ENCODE assay signal across 9 cellular contexts in genomic region chr12:553216-554000, GRCh38.
DNase-seq lines count a peak whose midpoint lies in the region; ATAC-seq and TF ChIP-seq lines count a peak whose summit lies in the region.
"Had no signal": no experiment of that assay in that cellular context is flagged by ENCODE, and none has a peak within 500 bp of the region (broad histone marks: within the 10 kb centered on the region; RNA-seq: fewer than 3 reads in every experiment).

No MANE protein-coding gene starts in this region.

- peak; percentile 69 for ATAC-seq in HG02885 (IDR thresholded peaks at IDR 0.05; ENCODE audit: poor library complexity, unreplicated experiment)
- ATAC-seq in natural killer cell: peak in 2 of 3 donors; percentile 26 to 88
- ATAC-seq in GM18867 (IDR thresholded peaks at IDR 0.05; ENCODE audit: unreplicated experiment): no peak
- ATAC-seq in GM18870 (IDR thresholded peaks at IDR 0.05; ENCODE audit: unreplicated experiment): no peak

- intact Hi-C loops in activated T-helper 2 cell treated with anti-CD3 and anti-CD28 coated beads, Interferon-gamma antibody, Interleukin-2, Interleukin-4, amounts not matched to agents 10 μg/mL and 5 μg/mL and 100 μg/mL, durations not matched to agents 14 hours and 24 hours and 36 hours (cut with micrococcal nuclease): loop anchor here (1.0 kb wide), 1 partner anchor 9 kb away; no protein-coding TSS in a partner anchor
- intact Hi-C loops in natural killer cell (cut with micrococcal nuclease): no loop called here

- no peaks in the 10 kb centered on the region for H3K9me3 Mint-ChIP-seq in activated T-helper 2 cell treated with anti-CD3 and anti-CD28 coated beads, Interferon-gamma antibody, Interleukin-2, Interleukin-4, amounts not matched to agents 10 μg/mL and 5 μg/mL and 100 μg/mL, durations not matched to agents 14 hours and 24 hours and 36 hours
- no peaks in the 10 kb centered on the region for H3K9me3 Mint-ChIP-seq in natural killer cell

- peaks cover 36% of the 10 kb centered on the region for H3K36me3 Mint-ChIP-seq in activated T-helper 2 cell treated with anti-CD3 and anti-CD28 coated beads, Interferon-gamma antibody, Interleukin-2, Interleukin-4, amounts not matched to agents 10 μg/mL and 5 μg/mL and 100 μg/mL, durations not matched to agents 14 hours and 24 hours and 36 hours (ENCODE audit: low read depth)
- no peaks in the 10 kb centered on the region for H3K36me3 Mint-ChIP-seq in natural killer cell

- H3K4me3 Mint-ChIP-seq in activated T-helper 2 cell treated with anti-CD3 and anti-CD28 coated beads, Interferon-gamma antibody, Interleukin-2, Interleukin-4, amounts not matched to agents 10 μg/mL and 5 μg/mL and 100 μg/mL, durations not matched to agents 14 hours and 24 hours and 36 hours (ENCODE audit: low read depth): peak overlapping the region; percentile 93
- H3K4me3 Mint-ChIP-seq in natural killer cell: no peak overlapping the region

- H3K4me1 Mint-ChIP-seq in activated T-helper 2 cell treated with anti-CD3 and anti-CD28 coated beads, Interferon-gamma antibody, Interleukin-2, Interleukin-4, amounts not matched to agents 10 μg/mL and 5 μg/mL and 100 μg/mL, durations not matched to agents 14 hours and 24 hours and 36 hours (ENCODE audit: low read depth): peaks cover 46% of the 10 kb centered on the region
- peaks cover 13 to 66% of the 10 kb centered on the region in 2 donors for H3K4me1 Mint-ChIP-seq in natural killer cell

- DNase-seq in GDM1 (lab: John Stamatoyannopoulos, UW) (peak; percentile 33), natural killer cell (peak; percentile 51), COR-L47 (lab: John Stamatoyannopoulos, UW) (no peak), DMS 273 (lab: John Stamatoyannopoulos, UW; ENCODE audit: unreplicated experiment) (no peak)
- DNase-seq in activated T-helper 2 cell treated with anti-CD3 and anti-CD28 coated beads, Interferon-gamma antibody, Interleukin-2, Interleukin-4, amounts not matched to agents 10 μg/mL and 5 μg/mL and 100 μg/mL, durations not matched to agents 14 hours and 24 hours and 36 hours (ENCODE audit: low spot score): peak; percentile 69
- DNase-seq: effector CD4-positive, alpha-beta T cell had no signal

- H3K27me3 Mint-ChIP-seq in activated T-helper 2 cell treated with anti-CD3 and anti-CD28 coated beads, Interferon-gamma antibody, Interleukin-2, Interleukin-4, amounts not matched to agents 10 μg/mL and 5 μg/mL and 100 μg/mL, durations not matched to agents 14 hours and 24 hours and 36 hours (ENCODE audit: low read depth): no peaks in the 10 kb centered on the region
- H3K27me3 Mint-ChIP-seq in natural killer cell (ENCODE audit: low read depth in 2 of 2): no peaks in the 10 kb centered on the region

- H3K27ac Mint-ChIP-seq in activated T-helper 2 cell treated with anti-CD3 and anti-CD28 coated beads, Interferon-gamma antibody, Interleukin-2, Interleukin-4, amounts not matched to agents 10 μg/mL and 5 μg/mL and 100 μg/mL, durations not matched to agents 14 hours and 24 hours and 36 hours: peak overlapping the region; percentile 92
- peak overlapping the region in 1 of 2 donors; percentile 95 for H3K27ac Mint-ChIP-seq in natural killer cell

- no peak for TF ChIP-seq CTCF in natural killer cell (IDR thresholded peaks at IDR 0.05)

Comparison
In these comparisons a context has a peak if more than half of its experiments do, and no peak if none do; other contexts are left out.
1. DNase-seq: peak in GDM1 (single experiment), activated T-helper 2 cell treated with anti-CD3 and anti-CD28 coated beads, Interferon-gamma antibody, Interleukin-2, Interleukin-4, amounts not matched to agents 10 μg/mL and 5 μg/mL and 100 μg/mL, durations not matched to agents 14 hours and 24 hours and 36 hours (single experiment) and natural killer cell (single experiment); none in COR-L47 (single experiment) and DMS 273 (single experiment).
2. ATAC-seq: peak in HG02885 (single experiment) and natural killer cell (2 of 3); none in GM18867 (single experiment) and GM18870 (single experiment).